2 cellular contexts compared by ENCODE assay signal in the genomic region with DNA sequence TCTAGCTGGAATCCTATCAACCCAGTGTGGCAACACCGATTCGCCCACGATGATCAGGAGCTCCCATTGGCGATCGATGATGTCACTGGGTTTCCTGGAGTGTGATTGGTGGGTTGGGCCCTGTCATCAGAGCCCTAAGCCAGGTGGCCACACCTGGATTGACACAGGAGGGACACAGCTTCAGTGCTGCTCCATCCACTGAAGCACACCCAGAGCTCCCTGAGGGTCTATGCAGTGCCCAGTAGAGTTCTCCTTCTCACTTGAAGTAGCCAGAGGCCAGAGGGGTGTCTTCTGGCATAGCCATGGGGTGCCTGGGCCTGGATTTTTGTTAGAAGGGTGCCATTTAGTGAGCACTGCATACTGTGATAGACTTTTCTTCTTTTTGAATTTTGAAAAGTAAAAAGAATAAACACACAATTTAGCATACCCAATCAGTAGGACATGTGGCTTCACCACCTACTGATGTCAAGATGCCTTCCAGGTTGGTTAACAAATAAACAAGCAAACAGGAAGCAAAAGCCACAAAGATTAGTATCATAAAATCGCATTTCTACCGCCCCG.
TF ChIP-seq lines count a peak whose summit lies in the region.

No MANE protein-coding gene starts in this region.

TF ChIP-seq in SK-N-SH, 30 proteins besides CTCF, POLR2A, EP300 and RAD21 (continued from another document):
- TF ChIP-seq, protein P1, sequence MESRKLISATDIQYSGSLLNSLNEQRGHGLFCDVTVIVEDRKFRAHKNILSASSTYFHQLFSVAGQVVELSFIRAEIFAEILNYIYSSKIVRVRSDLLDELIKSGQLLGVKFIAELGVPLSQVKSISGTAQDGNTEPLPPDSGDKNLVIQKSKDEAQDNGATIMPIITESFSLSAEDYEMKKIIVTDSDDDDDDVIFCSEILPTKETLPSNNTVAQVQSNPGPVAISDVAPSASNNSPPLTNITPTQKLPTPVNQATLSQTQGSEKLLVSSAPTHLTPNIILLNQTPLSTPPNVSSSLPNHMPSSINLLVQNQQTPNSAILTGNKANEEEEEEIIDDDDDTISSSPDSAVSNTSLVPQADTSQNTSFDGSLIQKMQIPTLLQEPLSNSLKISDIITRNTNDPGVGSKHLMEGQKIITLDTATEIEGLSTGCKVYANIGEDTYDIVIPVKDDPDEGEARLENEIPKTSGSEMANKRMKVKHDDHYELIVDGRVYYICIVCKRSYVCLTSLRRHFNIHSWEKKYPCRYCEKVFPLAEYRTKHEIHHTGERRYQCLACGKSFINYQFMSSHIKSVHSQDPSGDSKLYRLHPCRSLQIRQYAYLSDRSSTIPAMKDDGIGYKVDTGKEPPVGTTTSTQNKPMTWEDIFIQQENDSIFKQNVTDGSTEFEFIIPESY (IDR thresholded peaks at IDR 0.05; ENCODE audit: borderline replicate concordance, low read depth), result no peak
- TF ChIP-seq CHD2 (IDR thresholded peaks at IDR 0.05; ENCODE audit: low read length, partially characterized antibody), result no peak
- TF ChIP-seq MXI1 (IDR thresholded peaks at IDR 0.05; ENCODE audit: low read depth, low read length), result no peak
- no peak for TF ChIP-seq SIN3A (IDR thresholded peaks at IDR 0.05; ENCODE audit: borderline replicate concordance, low read depth, low read length)

TF ChIP-seq in SK-N-SH treated with all-trans-retinoic acid at 6 μM for 48 hours, 23 proteins besides CTCF, POLR2A, EP300 and RAD21 (continued from another document):
- TF ChIP-seq, protein P2, sequence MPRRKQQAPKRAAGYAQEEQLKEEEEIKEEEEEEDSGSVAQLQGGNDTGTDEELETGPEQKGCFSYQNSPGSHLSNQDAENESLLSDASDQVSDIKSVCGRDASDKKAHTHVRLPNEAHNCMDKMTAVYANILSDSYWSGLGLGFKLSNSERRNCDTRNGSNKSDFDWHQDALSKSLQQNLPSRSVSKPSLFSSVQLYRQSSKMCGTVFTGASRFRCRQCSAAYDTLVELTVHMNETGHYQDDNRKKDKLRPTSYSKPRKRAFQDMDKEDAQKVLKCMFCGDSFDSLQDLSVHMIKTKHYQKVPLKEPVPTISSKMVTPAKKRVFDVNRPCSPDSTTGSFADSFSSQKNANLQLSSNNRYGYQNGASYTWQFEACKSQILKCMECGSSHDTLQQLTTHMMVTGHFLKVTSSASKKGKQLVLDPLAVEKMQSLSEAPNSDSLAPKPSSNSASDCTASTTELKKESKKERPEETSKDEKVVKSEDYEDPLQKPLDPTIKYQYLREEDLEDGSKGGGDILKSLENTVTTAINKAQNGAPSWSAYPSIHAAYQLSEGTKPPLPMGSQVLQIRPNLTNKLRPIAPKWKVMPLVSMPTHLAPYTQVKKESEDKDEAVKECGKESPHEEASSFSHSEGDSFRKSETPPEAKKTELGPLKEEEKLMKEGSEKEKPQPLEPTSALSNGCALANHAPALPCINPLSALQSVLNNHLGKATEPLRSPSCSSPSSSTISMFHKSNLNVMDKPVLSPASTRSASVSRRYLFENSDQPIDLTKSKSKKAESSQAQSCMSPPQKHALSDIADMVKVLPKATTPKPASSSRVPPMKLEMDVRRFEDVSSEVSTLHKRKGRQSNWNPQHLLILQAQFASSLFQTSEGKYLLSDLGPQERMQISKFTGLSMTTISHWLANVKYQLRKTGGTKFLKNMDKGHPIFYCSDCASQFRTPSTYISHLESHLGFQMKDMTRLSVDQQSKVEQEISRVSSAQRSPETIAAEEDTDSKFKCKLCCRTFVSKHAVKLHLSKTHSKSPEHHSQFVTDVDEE (CRISPR knock-in tag; IDR thresholded peaks at IDR 0.05), result no peak
- TF ChIP-seq CSRNP3 (CRISPR knock-in tag; IDR thresholded peaks at IDR 0.05) (no peak), OSR1 (CRISPR knock-in tag; IDR thresholded peaks at IDR 0.05) (no peak), SNAI2 (CRISPR knock-in tag; IDR thresholded peaks at IDR 0.05) (no peak), PPARA (CRISPR knock-in tag; IDR thresholded peaks at IDR 0.05; ENCODE audit: borderline replicate concordance) (no peak), BACH2 (CRISPR knock-in tag; IDR thresholded peaks at IDR 0.05; ENCODE audit: borderline replicate concordance) (no peak), ISL1 (CRISPR knock-in tag; IDR thresholded peaks at IDR 0.05) (no peak), ARNTL (CRISPR knock-in tag; IDR thresholded peaks at IDR 0.05; ENCODE audit: borderline replicate concordance, low read depth) (no peak), CREB5 (CRISPR knock-in tag; IDR thresholded peaks at IDR 0.05; ENCODE audit: low read depth) (no peak), PATZ1 (CRISPR knock-in tag; IDR thresholded peaks at IDR 0.05; ENCODE audit: borderline replicate concordance) (no peak), ZFP30 (CRISPR knock-in tag; IDR thresholded peaks at IDR 0.05) (no peak), ZNF8 (CRISPR knock-in tag; IDR thresholded peaks at IDR 0.05) (no peak)
- TF ChIP-seq, protein P3, sequence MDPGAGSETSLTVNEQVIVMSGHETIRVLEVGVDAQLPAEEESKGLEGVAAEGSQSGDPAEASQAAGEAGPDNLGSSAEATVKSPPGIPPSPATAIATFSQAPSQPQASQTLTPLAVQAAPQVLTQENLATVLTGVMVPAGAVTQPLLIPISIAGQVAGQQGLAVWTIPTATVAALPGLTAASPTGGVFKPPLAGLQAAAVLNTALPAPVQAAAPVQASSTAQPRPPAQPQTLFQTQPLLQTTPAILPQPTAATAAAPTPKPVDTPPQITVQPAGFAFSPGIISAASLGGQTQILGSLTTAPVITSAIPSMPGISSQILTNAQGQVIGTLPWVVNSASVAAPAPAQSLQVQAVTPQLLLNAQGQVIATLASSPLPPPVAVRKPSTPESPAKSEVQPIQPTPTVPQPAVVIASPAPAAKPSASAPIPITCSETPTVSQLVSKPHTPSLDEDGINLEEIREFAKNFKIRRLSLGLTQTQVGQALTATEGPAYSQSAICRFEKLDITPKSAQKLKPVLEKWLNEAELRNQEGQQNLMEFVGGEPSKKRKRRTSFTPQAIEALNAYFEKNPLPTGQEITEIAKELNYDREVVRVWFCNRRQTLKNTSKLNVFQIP (CRISPR knock-in tag; IDR thresholded peaks at IDR 0.05; ENCODE audit: borderline replicate concordance, low read depth), result no peak
